In the genomic region with DNA sequence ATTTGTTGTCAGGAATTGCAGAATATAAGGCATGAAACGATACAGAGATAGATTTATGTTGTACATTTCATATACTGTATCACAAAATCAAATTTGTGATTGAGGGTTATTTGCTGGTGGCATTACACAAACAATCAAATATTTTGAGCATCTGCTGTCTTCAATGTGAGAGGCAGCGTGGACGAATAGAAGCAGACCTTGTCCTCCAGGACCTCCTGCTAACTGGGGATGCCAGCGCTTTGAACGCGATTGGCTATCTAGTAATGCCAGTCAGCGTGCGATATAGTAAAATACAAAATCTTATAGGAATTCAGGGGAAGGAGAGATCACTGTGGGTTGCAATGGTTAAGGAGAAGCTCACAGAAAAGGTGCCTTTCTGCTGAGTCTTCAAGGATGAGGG, we compare ENCODE assay signal across 8 cellular contexts. TPM values are rescaled to one million over a fixed set of nuclear protein-coding genes. Genes with fewer than 3 reads are reported as not detected.
DNase-seq lines count a peak whose midpoint lies in the region; ATAC-seq and TF ChIP-seq lines count a peak whose summit lies in the region.

No MANE protein-coding gene starts in this region.

- H3K9me3 Mint-ChIP-seq in CD14-positive monocyte (peaks cover 3 to 24% (median 8%) of the 10 kb centered on the region in 7 donors), neural crest cell (no peaks in the 10 kb centered on the region)

- peak overlapping the region; percentile 80 to 92 for H3K4me3 Mint-ChIP-seq in CD14-positive monocyte
- peak overlapping the region; percentile 91 for H3K4me3 Mint-ChIP-seq in neural crest cell

- H3F3A ChIP-seq in MM.1S (ENCODE audit: insufficient read depth, low read length) = no peaks in the 10 kb centered on the region

- intact Hi-C loops in CD14-positive monocyte (cut with micrococcal nuclease) = loop anchor here (5.0 to 10.0 kb wide), 2 partner anchors 605 to 1022 kb away; a partner anchor contains a TSS
- intact Hi-C loops in dorsolateral prefrontal cortex (cut with DNase I) = loop anchor here in 1 of 2 donors (10.0 kb wide), 2 partner anchors 702 to 758 kb away; no protein-coding TSS in a partner anchor

- H3K27me3 ChIP-seq in MM.1S (replicated peaks; ENCODE audit: insufficient read depth, low read length) (no peaks in the 10 kb centered on the region), dorsolateral prefrontal cortex (no peaks in the 10 kb centered on the region)

- ATAC-seq in GM18519 (IDR thresholded peaks at IDR 0.05; ENCODE audit: low FRiP score, unreplicated experiment) (no peak), GM21723 (IDR thresholded peaks at IDR 0.05; ENCODE audit: unreplicated experiment) (no peak)

- no peak overlapping the region for H3K27ac ChIP-seq in MM.1S (ENCODE audit: low read length)
- peak overlapping the region in 55 of 59 donors; percentile 16 to 93 (median 82) for H3K27ac ChIP-seq in dorsolateral prefrontal cortex

- H3K9me2 ChIP-seq in MM.1S (replicated peaks; ENCODE audit: insufficient read depth, low read length) = no peaks in the 10 kb centered on the region

- H3K36me3 ChIP-seq in MM.1S (replicated peaks; ENCODE audit: insufficient read depth, low read length) = no peaks in the 10 kb centered on the region

- no peaks in the 10 kb centered on the region for H4K20me1 ChIP-seq in MM.1S (ENCODE audit: insufficient read depth, low read length)

- peak overlapping the region; percentile 85 for H3K4me2 ChIP-seq in MM.1S (ENCODE audit: low read depth, low read length)

- H3K36me3 Mint-ChIP-seq in CD14-positive monocyte (peaks cover 20 to 28% of the 10 kb centered on the region in 2 donors), neural crest cell (ENCODE audit: low read depth) (peaks cover 11% of the 10 kb centered on the region)

- peak overlapping the region; percentile 97 for H2AFZ ChIP-seq in MM.1S (ENCODE audit: low read length)

- H3K27ac Mint-ChIP-seq in CD14-positive monocyte (peak overlapping the region in 3 of 7 donors; percentile 27 to 96 (median 88)), neural crest cell (ENCODE audit: unreplicated experiment) (no peak overlapping the region)

- H3K9me3 ChIP-seq in MM.1S (replicated peaks; ENCODE audit: insufficient read depth, low read length) = no peaks in the 10 kb centered on the region

- H3K27me3 Mint-ChIP-seq in CD14-positive monocyte (ENCODE audit: low read depth in 3 of 3) = peaks cover 14 to 18% (median 15%) of the 10 kb centered on the region in 3 donors
- peaks cover 16% of the 10 kb centered on the region for H3K27me3 Mint-ChIP-seq in neural crest cell (ENCODE audit: low read depth)

- H3K4me1 Mint-ChIP-seq in CD14-positive monocyte (peaks cover 29% of the 10 kb centered on the region), neural crest cell (peaks cover 16% of the 10 kb centered on the region)

- DNase-seq in CD14-positive monocyte (ENCODE audit: low spot score) (no peak), MM.1S (no peak), dorsolateral prefrontal cortex (peak in 5 of 10 donors; percentile 40 to 64 (median 48)), neural crest cell (ENCODE audit: low read depth, low spot score) (no peak), SHP77 (lab: John Stamatoyannopoulos, UW) (no peak), NCI-H1417 treated with DMSO at 0.1 percent for 48 hours (lab: John Stamatoyannopoulos, UW) (no peak)

- H3K9ac ChIP-seq in MM.1S (ENCODE audit: low read length) = peak overlapping the region; percentile 93; the same call in 1 of the 2 replicates

- peaks cover 25% of the 10 kb centered on the region for H3K79me2 ChIP-seq in MM.1S (ENCODE audit: low read length)

- TF ChIP-seq CTCF in CD14-positive monocyte (IDR thresholded peaks at IDR 0.05) (no peak), MM.1S (IDR thresholded peaks at IDR 0.05; ENCODE audit: low read length) (no peak), dorsolateral prefrontal cortex (IDR thresholded peaks at IDR 0.05 in 54 of 56, conservative IDR thresholded peaks at IDR 0.05 in 2 of 56; ENCODE audit: low read depth in 1 of 56, partially characterized antibody in 56 of 56) (no peak), neural crest cell (conservative IDR thresholded peaks at IDR 0.05) (no peak)

- H3K4me3 ChIP-seq in MM.1S (ENCODE audit: low read length) = peak overlapping the region; percentile 96
- H3K4me3 ChIP-seq in dorsolateral prefrontal cortex = peak overlapping the region; percentile 68 to 100 (median 93)

- H3K4me1 ChIP-seq in MM.1S (ENCODE audit: low read length) = peaks cover 10% of the 10 kb centered on the region

RNA-seq across cellular contexts. Expression of a gene that starts 0.6 kb away (rescaled TPM):
- polyA plus RNA-seq in CD14-positive monocyte = 10 to 100 TPM; 13.6 to 23.3 TPM
- total RNA-seq in dorsolateral prefrontal cortex (100 to 1,000 TPM in 41 of 120 experiments, 10 to 100 TPM in 79; 61.4 to 132 (median 93.3) TPM), neural crest cell (43.7 and 45.0 TPM in 2 replicates)
